In genomic region chr7:74203157-74203556, GRCh38 we compare ENCODE assay signal across 8 cellular contexts. TPM values are rescaled to one million over a fixed set of nuclear protein-coding genes. Genes with fewer than 3 reads are reported as not detected.
DNase-seq lines count a peak whose midpoint lies in the region; ATAC-seq, FAIRE-seq and TF ChIP-seq lines count a peak whose summit lies in the region.

No MANE protein-coding gene starts in this region.

- H3K9ac ChIP-seq in OCI-LY1 (ENCODE audit: low read length) (no peak overlapping the region), H1 (replicated peaks in 1 of 4; ENCODE audit: extremely low read depth in 1 of 4, low read depth in 3 of 4, low read length in 3 of 4) (no peak overlapping the region), neural progenitor cell (no peak overlapping the region)

- no peak overlapping the region for H2BK15ac ChIP-seq in H1 (ENCODE audit: low read length)

- H3F3A ChIP-seq in OCI-LY1 (ENCODE audit: insufficient read depth, low read length) = no peaks in the 10 kb centered on the region
- peaks cover 20% of the 10 kb centered on the region for H3F3A ChIP-seq in neural progenitor cell (ENCODE audit: low read depth)

- no peaks in the 10 kb centered on the region for H3K4me1 ChIP-seq in OCI-LY1 (ENCODE audit: insufficient read depth, low read length, severe bottlenecking)
- 0 out of 7 replicates have a peak, but pooled peaks cover 0 to 2% (median 0%) of the 10 kb centered on the region in 4 experiments for H3K4me1 ChIP-seq in H1 (replicated peaks in 1 of 4; ENCODE audit: control insufficient read depth in 3 of 4, insufficient read depth in 4 of 4, low read length in 3 of 4)
- H3K4me1 ChIP-seq in neural progenitor cell = no peaks in the 10 kb centered on the region

- no peak overlapping the region for H3K4ac ChIP-seq in H1 (replicated peaks; ENCODE audit: insufficient read length, low read depth, low read length)

- no peak overlapping the region for H2AK5ac ChIP-seq in H1 (ENCODE audit: low read depth, low read length)

- FAIRE-seq in H1 (lab: Jason Lieb, UNC) = no peak

- TF ChIP-seq CTCF in OCI-LY1 (IDR thresholded peaks at IDR 0.05; ENCODE audit: low read length) (peak; percentile 82), H1 (IDR thresholded peaks at IDR 0.05; ENCODE audit: control extremely low read depth in 1 of 3, insufficient read depth in 1 of 3, low read depth in 1 of 3, low read length in 3 of 3) (peak; percentile 41 to 71 (median 66)), neural progenitor cell (IDR thresholded peaks at IDR 0.05) (peak; percentile 63)

- H3K4me3 Mint-ChIP-seq in activated naive CD4-positive, alpha-beta T cell treated with anti-CD3 and anti-CD28 coated beads, Interleukin-2, amount 50 U/mL, for 24 hours = no peak overlapping the region
- H3K4me3 Mint-ChIP-seq in neural progenitor cell = no peak overlapping the region
- no peak overlapping the region for H3K4me3 Mint-ChIP-seq in activated T-helper 17 cell treated with anti-CD3 and anti-CD28 coated beads, Interleukin-2, amount 50 U/mL, for 72 hours

- H3K4me3 ChIP-seq in OCI-LY1 (ENCODE audit: low read depth, low read length, poor library complexity, severe bottlenecking) = no peak overlapping the region
- no peak overlapping the region for H3K4me3 ChIP-seq in H1 (ENCODE audit: extremely low read depth in 1 of 4, insufficient read depth in 2 of 4, low read depth in 3 of 4, low read length in 4 of 4)
- no peak overlapping the region for H3K4me3 ChIP-seq in neural progenitor cell

- 78% methylated on average over 10 of the region's 10 CpGs; no CpG with 5 or more reads in 1 of the 2 experiments for whole genome bisulfite sequencing in H1 (ENCODE audit: extremely low coverage in 1 of 2, insufficient coverage in 1 of 2, insufficient read length in 1 of 2, insufficient replicate concordance in 2 of 2, low coverage in 1 of 2, low lambda C conversion rate in 2 of 2, missing lambda C conversion rate in 1 of 2), 2 experiments

- H3K4me1 Mint-ChIP-seq in activated naive CD4-positive, alpha-beta T cell treated with anti-CD3 and anti-CD28 coated beads, Interleukin-2, amount 50 U/mL, for 24 hours = peaks cover 11% of the 10 kb centered on the region
- H3K4me1 Mint-ChIP-seq in neural progenitor cell = no peaks in the 10 kb centered on the region
- no peaks in the 10 kb centered on the region for H3K4me1 Mint-ChIP-seq in activated T-helper 17 cell treated with anti-CD3 and anti-CD28 coated beads, Interleukin-2, amount 50 U/mL, for 72 hours

- no peak overlapping the region for H3K14ac ChIP-seq in H1 (ENCODE audit: insufficient read length)

- no peaks in the 10 kb centered on the region for H3K9me3 ChIP-seq in OCI-LY1 (ENCODE audit: low read length)
- H3K9me3 ChIP-seq in H1 (ENCODE audit: insufficient read depth in 2 of 2, low read depth in 1 of 2, low read length in 1 of 2) = no peaks in the 10 kb centered on the region
- no peaks in the 10 kb centered on the region for H3K9me3 ChIP-seq in neural progenitor cell (ENCODE audit: low read depth)

- H2BK12ac ChIP-seq in H1 (ENCODE audit: low read depth, low read length) = no peak overlapping the region

- TF ChIP-seq EP300 in H1 (IDR thresholded peaks at IDR 0.05; ENCODE audit: borderline replicate concordance in 1 of 2, low read depth in 2 of 2, low read length in 2 of 2) = no peak

- no peaks in the 10 kb centered on the region for H3K9me3 Mint-ChIP-seq in activated naive CD4-positive, alpha-beta T cell treated with anti-CD3 and anti-CD28 coated beads, Interleukin-2, amount 50 U/mL, for 24 hours
- H3K9me3 Mint-ChIP-seq in activated naive CD4-positive, alpha-beta T cell treated with anti-CD3 and anti-CD28 coated beads, Interleukin-2, amount 50 U/mL, for 72 hours = no peaks in the 10 kb centered on the region
- no peaks in the 10 kb centered on the region for H3K9me3 Mint-ChIP-seq in neural progenitor cell
- no peaks in the 10 kb centered on the region for H3K9me3 Mint-ChIP-seq in activated T-helper 17 cell treated with anti-CD3 and anti-CD28 coated beads, Interleukin-2, amount 50 U/mL, for 72 hours

- no peaks in the 10 kb centered on the region for H3K36me3 ChIP-seq in OCI-LY1 (ENCODE audit: insufficient read depth, low read length)
- H3K36me3 ChIP-seq in H1 (ENCODE audit: control insufficient read depth in 2 of 4, insufficient read depth in 4 of 4, low read length in 3 of 4) = no peaks in the 10 kb centered on the region
- H3K36me3 ChIP-seq in neural progenitor cell = no peaks in the 10 kb centered on the region

- peak; percentile 44 to 59; a peak in 3 of 4 replicates for TF ChIP-seq RAD21 in H1 (IDR thresholded peaks at IDR 0.05 in 1 of 2, conservative IDR thresholded peaks at IDR 0.05 in 1 of 2; ENCODE audit: low read depth in 2 of 2, low read length in 2 of 2)

- H2BK20ac ChIP-seq in H1 (ENCODE audit: low read length) = no peak overlapping the region

- peaks cover 1% of the 10 kb centered on the region for H3K27me3 Mint-ChIP-seq in activated naive CD4-positive, alpha-beta T cell treated with anti-CD3 and anti-CD28 coated beads, Interleukin-2, amount 50 U/mL, for 24 hours
- peaks cover 7% of the 10 kb centered on the region for H3K27me3 Mint-ChIP-seq in neural progenitor cell (ENCODE audit: insufficient read depth, low read depth)
- no peaks in the 10 kb centered on the region for H3K27me3 Mint-ChIP-seq in activated T-helper 17 cell treated with anti-CD3 and anti-CD28 coated beads, Interleukin-2, amount 50 U/mL, for 72 hours

- H2BK5ac ChIP-seq in H1 (ENCODE audit: low read depth, low read length) = no peak overlapping the region

- no peak overlapping the region for H3K56ac ChIP-seq in H1 (replicated peaks; ENCODE audit: insufficient read length, low read depth, low read length)

- no peak overlapping the region for H4K91ac ChIP-seq in H1 (replicated peaks; ENCODE audit: insufficient read length, low read length)

- no peak overlapping the region for H2BK120ac ChIP-seq in H1 (replicated peaks; ENCODE audit: low read depth, low read length)

- H4K8ac ChIP-seq in H1 (ENCODE audit: extremely low read depth, insufficient read depth, low read length) = no peak overlapping the region

- H3K36me3 Mint-ChIP-seq in activated naive CD4-positive, alpha-beta T cell treated with anti-CD3 and anti-CD28 coated beads, Interleukin-2, amount 50 U/mL, for 24 hours = no peaks in the 10 kb centered on the region
- H3K36me3 Mint-ChIP-seq in activated naive CD4-positive, alpha-beta T cell treated with anti-CD3 and anti-CD28 coated beads, Interleukin-2, amount 50 U/mL, for 72 hours = no peaks in the 10 kb centered on the region
- H3K36me3 Mint-ChIP-seq in neural progenitor cell = peaks cover 1% of the 10 kb centered on the region
- H3K36me3 Mint-ChIP-seq in activated T-helper 17 cell treated with anti-CD3 and anti-CD28 coated beads, Interleukin-2, amount 50 U/mL, for 72 hours (ENCODE audit: low read depth) = peaks cover 6% of the 10 kb centered on the region

- ATAC-seq in activated naive CD4-positive, alpha-beta T cell treated with anti-CD3 and anti-CD28 coated beads, Interleukin-2, amount 50 U/mL, for 72 hours = no peak
- no peak for ATAC-seq in activated T-helper 17 cell treated with anti-CD3 and anti-CD28 coated beads, Interleukin-2, amount 50 U/mL, for 72 hours (replicated peaks)

- no peaks in the 10 kb centered on the region for H4K20me1 ChIP-seq in OCI-LY1 (ENCODE audit: insufficient read depth, low read length)
- no peaks in the 10 kb centered on the region for H4K20me1 ChIP-seq in H1 (replicated peaks in 1 of 2; ENCODE audit: control insufficient read depth in 1 of 2, insufficient read depth in 2 of 2, low read length in 2 of 2)
- no peaks in the 10 kb centered on the region for H4K20me1 ChIP-seq in neural progenitor cell (ENCODE audit: low read depth)

- no peaks in the 10 kb centered on the region; the same call in 1 of the 2 replicates for H3K23me2 ChIP-seq in H1 (ENCODE audit: low read depth, low read length)

- H3K9me2 ChIP-seq in OCI-LY1 (ENCODE audit: low read depth, low read length) = no peaks in the 10 kb centered on the region

- H3K27me3 ChIP-seq in OCI-LY1 (ENCODE audit: insufficient read depth, low read length) (no peaks in the 10 kb centered on the region), H1 (replicated peaks in 1 of 4; ENCODE audit: control insufficient read depth in 3 of 4, extremely low read depth in 1 of 4, insufficient read depth in 3 of 4, low read length in 3 of 4) (no peaks in the 10 kb centered on the region), neural progenitor cell (no peaks in the 10 kb centered on the region)

- H3K23ac ChIP-seq in H1 (ENCODE audit: insufficient read length) = no peak overlapping the region

- POLR2A ChIA-PET in H1 (lab: Charles Lee; ENCODE audit: partially characterized antibody) = interaction anchor here (0.6 to 1.3 kb wide), 7 partner anchors 11 to 210 kb away, joined by 3 to 5 read pairs (median 4); partner anchors contain the start of gene EIF4H

- H3K27ac Mint-ChIP-seq in activated naive CD4-positive, alpha-beta T cell treated with anti-CD3 and anti-CD28 coated beads, Interleukin-2, amount 50 U/mL, for 24 hours = peak overlapping the region; percentile 12
- no peak overlapping the region for H3K27ac Mint-ChIP-seq in activated naive CD4-positive, alpha-beta T cell treated with anti-CD3 and anti-CD28 coated beads, Interleukin-2, amount 50 U/mL, for 72 hours
- no peak overlapping the region for H3K27ac Mint-ChIP-seq in neural progenitor cell
- H3K27ac Mint-ChIP-seq in activated T-helper 17 cell treated with anti-CD3 and anti-CD28 coated beads, Interleukin-2, amount 50 U/mL, for 72 hours = no peak overlapping the region

- no peak overlapping the region for H3K27ac ChIP-seq in OCI-LY1 (ENCODE audit: low read depth, low read length, poor library complexity, severe bottlenecking)
- H3K27ac ChIP-seq in H1 (ENCODE audit: low read depth, low read length) = no peak overlapping the region
- no peak overlapping the region for H3K27ac ChIP-seq in neural progenitor cell

- TF ChIP-seq POLR2A in H1 (IDR thresholded peaks at IDR 0.05; ENCODE audit: control extremely low read depth in 1 of 2, low read depth in 2 of 2, low read length in 2 of 2) = no peak

- H2AFZ ChIP-seq in OCI-LY1 (ENCODE audit: low read length) (no peak overlapping the region), H1 (ENCODE audit: low read length) (no peak overlapping the region), neural progenitor cell (replicated peaks) (no peak overlapping the region)

- no peak overlapping the region for H3K4me2 ChIP-seq in OCI-LY1 (ENCODE audit: low read length)
- H3K4me2 ChIP-seq in H1 (ENCODE audit: insufficient read depth in 1 of 2, low read depth in 2 of 2, low read length in 2 of 2) = no peak overlapping the region
- H3K4me2 ChIP-seq in neural progenitor cell = no peak overlapping the region

- H3K18ac ChIP-seq in H1 (ENCODE audit: extremely low read depth, low read length) = no peak overlapping the region

- DNase-seq in activated naive CD4-positive, alpha-beta T cell treated with anti-CD3 and anti-CD28 coated beads, Interleukin-2, amount 50 U/mL, for 72 hours (ENCODE audit: low spot score in 2 of 2) = no peak
- no peak for DNase-seq in H1 (ENCODE audit: low read depth in 1 of 2, low spot score in 2 of 2)
- DNase-seq in neural progenitor cell (ENCODE audit: low spot score) = peak; percentile 66
- DNase-seq in mesenteric fat pad (ENCODE audit: low spot score) = no peak
- DNase-seq in activated gamma-delta T cell (lab: John Stamatoyannopoulos, UW) = no peak

- CTCF ChIA-PET in H1 (lab: Charles Lee; ENCODE audit: partially characterized antibody) = interaction anchor here (0.7 to 11.6 kb wide), 23 partner anchors 10 to 324 kb away, joined by 3 to 132 read pairs (median 4); no protein-coding TSS in a partner anchor

- no peak overlapping the region for H4K5ac ChIP-seq in H1 (ENCODE audit: insufficient read length, low read depth, low read length)

- H3K79me2 ChIP-seq in OCI-LY1 (ENCODE audit: insufficient read depth, low read length) = no peaks in the 10 kb centered on the region
- no peaks in the 10 kb centered on the region for H3K79me2 ChIP-seq in H1 (ENCODE audit: control insufficient read depth in 1 of 2, insufficient read depth in 2 of 2, low read length in 2 of 2)
- H3K79me2 ChIP-seq in neural progenitor cell (ENCODE audit: low read depth) = no peaks in the 10 kb centered on the region

- no peaks in the 10 kb centered on the region for H3K79me1 ChIP-seq in H1 (ENCODE audit: low read depth, low read length)

RNA-seq across cellular contexts. Expression of gene LAT2, which starts 6.6 kb away (rescaled TPM):
- 1 to 10 TPM; 7.7 to 9.6 TPM for total RNA-seq in activated naive CD4-positive, alpha-beta T cell treated with anti-CD3 and anti-CD28 coated beads, Interleukin-2, amount 50 U/mL, for 72 hours
- 0.19 and 0.63 TPM in 2 replicates for total RNA-seq in H1 (2021; fragmentation: NEBNext Ultra II Directional; extraction: Animal tissue kit (Norgen Biotek cat#: 25700))
- 0.20 and 0.23 TPM in 2 replicates for polyA plus RNA-seq in H1 (2011; rRNA removed)
- 0.40 TPM for polyA plus RNA-seq in H1 (2011; cell fraction: cytosol; rRNA removed)
- polyA plus RNA-seq in H1 (2011; cell fraction: nucleus; rRNA removed) = 0.56 TPM
- 1.1 to 1.5 TPM (median 1.2 TPM) in 4 replicates for polyA plus RNA-seq in H1 (2012, experiment 1 of 2)
- polyA plus RNA-seq in H1 (2012, experiment 2 of 2) = 0.72 TPM
- 0.26 TPM for polyA plus RNA-seq in H1 (2013, experiment 1 of 2)
- 0.18 TPM for polyA plus RNA-seq in H1 (2013, experiment 2 of 2)
- polyA minus RNA-seq in H1 (2011; rRNA and poly(A)+ RNA removed) = 0.06 TPM in 1 of 2 replicates, not detected in the other
- not detected for polyA minus RNA-seq in H1 (2011; cell fraction: cytosol; rRNA and poly(A)+ RNA removed)
- 0.70 TPM for polyA minus RNA-seq in H1 (2011; cell fraction: nucleus; rRNA and poly(A)+ RNA removed)
- total RNA-seq in neural progenitor cell (ENCODE audit: low replicate concordance) (not detected in 2 replicates), mesenteric fat pad (15.7 TPM)
- 10 to 100 TPM in 1 of 2 donors, 1 to 10 TPM in 1; 6.5 to 11.3 TPM for total RNA-seq in activated T-helper 17 cell treated with anti-CD3 and anti-CD28 coated beads, Interleukin-2, amount 50 U/mL, for 72 hours

RNA-seq across cellular contexts. Expression of gene EIF4H, which starts 29.0 kb away (rescaled TPM):
- total RNA-seq in activated naive CD4-positive, alpha-beta T cell treated with anti-CD3 and anti-CD28 coated beads, Interleukin-2, amount 50 U/mL, for 72 hours = 100 to 1,000 TPM; 255 to 470 TPM
- total RNA-seq in H1 (2021; fragmentation: NEBNext Ultra II Directional; extraction: Animal tissue kit (Norgen Biotek cat#: 25700)) = 359 and 382 TPM in 2 replicates
- polyA plus RNA-seq in H1 (2011; rRNA removed) = 323 and 414 TPM in 2 replicates
- 380 TPM for polyA plus RNA-seq in H1 (2011; cell fraction: cytosol; rRNA removed)
- polyA plus RNA-seq in H1 (2011; cell fraction: nucleus; rRNA removed) = 274 TPM
- 322 to 343 TPM (median 323 TPM) in 4 replicates for polyA plus RNA-seq in H1 (2012, experiment 1 of 2)
- polyA plus RNA-seq in H1 (2012, experiment 2 of 2) = 162 TPM
- 194 TPM for polyA plus RNA-seq in H1 (2013, experiment 1 of 2)
- 197 TPM for polyA plus RNA-seq in H1 (2013, experiment 2 of 2)
- 210 and 212 TPM in 2 replicates for polyA minus RNA-seq in H1 (2011; rRNA and poly(A)+ RNA removed)
- 180 TPM for polyA minus RNA-seq in H1 (2011; cell fraction: cytosol; rRNA and poly(A)+ RNA removed)
- 113 TPM for polyA minus RNA-seq in H1 (2011; cell fraction: nucleus; rRNA and poly(A)+ RNA removed)
- 214 and 315 TPM in 2 replicates for total RNA-seq in neural progenitor cell (ENCODE audit: low replicate concordance)
- total RNA-seq in mesenteric fat pad = 236 TPM
- total RNA-seq in activated T-helper 17 cell treated with anti-CD3 and anti-CD28 coated beads, Interleukin-2, amount 50 U/mL, for 72 hours = 100 to 1,000 TPM; 365 to 426 TPM

RNA-seq across cellular contexts. Expression of gene RFC2, which starts 51.0 kb away (rescaled TPM):
- 10 to 100 TPM; 80.1 to 84.5 TPM for total RNA-seq in activated naive CD4-positive, alpha-beta T cell treated with anti-CD3 and anti-CD28 coated beads, Interleukin-2, amount 50 U/mL, for 72 hours
- 85.4 and 90.5 TPM in 2 replicates for total RNA-seq in H1 (2021; fragmentation: NEBNext Ultra II Directional; extraction: Animal tissue kit (Norgen Biotek cat#: 25700))
- 40.8 and 52.9 TPM in 2 replicates for polyA plus RNA-seq in H1 (2011; rRNA removed)
- 67.0 TPM for polyA plus RNA-seq in H1 (2011; cell fraction: cytosol; rRNA removed)
- polyA plus RNA-seq in H1 (2011; cell fraction: nucleus; rRNA removed) = 43.8 TPM
- 77.2 to 107 TPM (median 93.2 TPM) in 4 replicates for polyA plus RNA-seq in H1 (2012, experiment 1 of 2)
- polyA plus RNA-seq in H1 (2012, experiment 2 of 2) = 90.7 TPM
- 49.5 TPM for polyA plus RNA-seq in H1 (2013, experiment 1 of 2)
- 51.4 TPM for polyA plus RNA-seq in H1 (2013, experiment 2 of 2)
- polyA minus RNA-seq in H1 (2011; rRNA and poly(A)+ RNA removed) = 98.1 and 103 TPM in 2 replicates
- polyA minus RNA-seq in H1 (2011; cell fraction: cytosol; rRNA and poly(A)+ RNA removed) = 54.5 TPM
- 37.1 TPM for polyA minus RNA-seq in H1 (2011; cell fraction: nucleus; rRNA and poly(A)+ RNA removed)
- 66.0 and 71.3 TPM in 2 replicates for total RNA-seq in neural progenitor cell (ENCODE audit: low replicate concordance)
- 16.9 TPM for total RNA-seq in mesenteric fat pad
- 100 to 1,000 TPM in 1 of 2 donors, 10 to 100 TPM in 1; 62.2 to 100 TPM for total RNA-seq in activated T-helper 17 cell treated with anti-CD3 and anti-CD28 coated beads, Interleukin-2, amount 50 U/mL, for 72 hours
